ENCODE assay signal across 22 cellular contexts in the genomic region with DNA sequence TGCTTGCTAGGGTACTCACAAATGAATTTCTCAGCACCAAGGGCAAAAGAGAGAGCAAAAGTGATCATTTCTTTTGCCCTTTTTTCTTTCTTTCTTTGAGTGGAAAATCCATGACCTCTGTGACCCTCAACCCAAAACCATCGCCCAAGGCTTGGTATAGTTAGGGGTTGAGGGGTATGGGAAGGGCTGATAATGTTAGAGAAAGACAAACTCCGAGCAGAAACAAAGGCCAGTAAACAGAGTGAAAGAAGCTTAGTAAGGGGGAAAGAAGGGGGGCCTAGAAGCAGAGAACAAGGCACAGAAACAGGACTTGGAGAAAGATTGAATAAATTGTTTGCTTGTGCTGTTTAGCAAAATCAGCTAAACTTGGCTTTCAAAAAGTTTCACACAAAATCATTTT.
DNase-seq lines count a peak whose midpoint lies in the region; FAIRE-seq and TF ChIP-seq lines count a peak whose summit lies in the region.
"Had no signal": no experiment of that assay in that cellular context is flagged by ENCODE, and none has a peak within 500 bp of the region (broad histone marks: within the 10 kb centered on the region; RNA-seq: fewer than 3 reads in every experiment).

No MANE protein-coding gene starts in this region.

- peaks cover 70% of the 10 kb centered on the region for H3K4me1 Mint-ChIP-seq in neural progenitor cell
- H3K4me1 Mint-ChIP-seq: CD14-positive monocyte had no signal

- no peaks in the 10 kb centered on the region for H3K9me3 ChIP-seq in neural progenitor cell (ENCODE audit: low read depth)

- H3K27me3 Mint-ChIP-seq in neural progenitor cell (ENCODE audit: insufficient read depth, low read depth) = no peaks in the 10 kb centered on the region

- H3K9ac ChIP-seq in neural progenitor cell = no peak overlapping the region

- H3F3A ChIP-seq in neural progenitor cell (ENCODE audit: low read depth) = peaks cover 44% of the 10 kb centered on the region

- H3K79me2 ChIP-seq in neural progenitor cell (ENCODE audit: low read depth) = no peaks in the 10 kb centered on the region

- peak; percentile 8 for DNase-seq in NCI-H82 (lab: John Stamatoyannopoulos, UW)
- no peak for DNase-seq in NCI-H82 treated with DMSO at 0.1 percent for 48 hours (lab: John Stamatoyannopoulos, UW; ENCODE audit: unreplicated experiment)
- DNase-seq in foreskin melanocyte = peak; percentile 75
- peak; percentile 61 for DNase-seq in neural progenitor cell (ENCODE audit: low spot score)
- no peak for DNase-seq in NCI-H1417 (lab: John Stamatoyannopoulos, UW)
- DNase-seq in HTR-8/SVneo (ENCODE audit: insufficient read length, low spot score) = no peak
- no peak for DNase-seq in NCI-H2029 (lab: John Stamatoyannopoulos, UW)
- DNase-seq in RPMI8226 = no peak
- DNase-seq: AML-193, DMS79 treated with DMSO at 0.1 percent for 48 hours, HFFc6, KG1, NCI-H1105 treated with DMSO at 0.1 percent for 48 hours, NCI-H1694 treated with DMSO at 0.1 percent for 48 hours, NCI-H2107, NCI-H2227 treated with DMSO at 0.1 percent for 48 hours, NCI-H510A treated with DMSO at 0.1 percent for 48 hours, NCI-H774, PC-3 had no signal

- no peaks in the 10 kb centered on the region for H3K36me3 ChIP-seq in neural progenitor cell

- no peaks in the 10 kb centered on the region for H3K36me3 Mint-ChIP-seq in neural progenitor cell
- H3K36me3 Mint-ChIP-seq: CD14-positive monocyte had no signal

- H3K27ac ChIP-seq in neural progenitor cell = peak overlapping the region; percentile 43
- H3K27ac ChIP-seq: 22Rv1 had no signal

- no peaks in the 10 kb centered on the region for H3K9me3 Mint-ChIP-seq in neural progenitor cell
- H3K9me3 Mint-ChIP-seq: HFFc6 had no signal

- FAIRE-seq in HTR-8/SVneo (lab: Jason Lieb, UNC) = no peak
- FAIRE-seq: H54 had no signal

- peaks cover 65% of the 10 kb centered on the region for H3K4me1 ChIP-seq in neural progenitor cell

- H3K4me3 ChIP-seq in neural progenitor cell = no peak overlapping the region

- no peak for TF ChIP-seq CTCF in neural progenitor cell (IDR thresholded peaks at IDR 0.05)

- peak overlapping the region; percentile 49 for H3K4me2 ChIP-seq in neural progenitor cell

- no peak overlapping the region for H2AFZ ChIP-seq in neural progenitor cell (replicated peaks)

- H4K20me1 ChIP-seq in neural progenitor cell (ENCODE audit: low read depth) = no peaks in the 10 kb centered on the region

- no peaks in the 10 kb centered on the region for H3K27me3 ChIP-seq in neural progenitor cell

- peak overlapping the region; percentile 76 for H3K27ac Mint-ChIP-seq in neural progenitor cell
- H3K27ac Mint-ChIP-seq: CD14-positive monocyte, HFFc6 had no signal

- no peak overlapping the region for H3K4me3 Mint-ChIP-seq in neural progenitor cell
- H3K4me3 Mint-ChIP-seq: CD14-positive monocyte, HFFc6 had no signal

Comparison
In these comparisons a context has a peak if more than half of its experiments do, and no peak if none do; other contexts are left out.
1. DNase-seq: peak in NCI-H82 (single experiment), foreskin melanocyte (single experiment) and neural progenitor cell (single experiment); none in NCI-H82 treated with DMSO at 0.1 percent for 48 hours (single experiment), NCI-H1417 (0 of 3), HTR-8/SVneo (single experiment), NCI-H2029 (single experiment) and RPMI8226 (single experiment).